Comparison of ENCODE assay signal across 31 cellular contexts in the genomic region with DNA sequence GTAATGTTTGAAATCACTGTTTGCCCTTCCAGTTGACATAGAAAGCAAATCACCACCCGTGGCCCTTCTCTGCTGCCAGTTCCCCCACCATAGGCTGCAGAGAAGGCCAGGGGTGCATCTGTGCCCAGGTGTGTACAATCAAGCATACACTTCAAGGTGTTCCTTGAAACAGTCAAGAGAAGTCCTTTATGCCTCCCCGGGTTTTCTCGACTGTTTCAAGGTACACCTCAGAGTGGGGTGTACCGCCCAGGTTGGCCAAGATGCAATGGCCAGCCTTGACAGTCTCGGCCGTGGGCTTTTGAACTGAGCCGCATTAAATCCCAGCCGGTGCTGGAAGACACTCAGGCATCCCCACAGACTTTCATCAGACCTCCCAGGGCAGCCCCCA.
"Had no signal": no experiment of that assay in that cellular context is flagged by ENCODE, and none has a peak within 500 bp of the region (broad histone marks: within the 10 kb centered on the region; RNA-seq: fewer than 3 reads in every experiment).

No MANE protein-coding gene starts in this region.

- H3K4me2 ChIP-seq: PC-9 had no signal

- H3K4me3 ChIP-seq: MG63, PC-9, SJCRH30, SK-N-MC had no signal

- ATAC-seq: Panc1, Right ventricle myocardium inferior, SK-N-SH treated with all-trans-retinoic acid at 6 μM for 48 hours had no signal

- H3K36me3 ChIP-seq: MG63, SJCRH30 had no signal

- H2AFZ ChIP-seq: PC-9 had no signal

- H3K27ac ChIP-seq: PC-9, RWPE1, SJCRH30, SK-N-MC had no signal

- H3K27me3 ChIP-seq: MG63, SJCRH30 had no signal

- DNase-seq: Kasumi-1, NCI-H1048, NCI-H1092 treated with DMSO at 0.1 percent for 48 hours, NCI-H1105 treated with DMSO at 0.1 percent for 48 hours, NCI-H1417, NCI-H1436, NCI-H146, NCI-H1694, NCI-H187, NCI-H1930, NCI-H2029 treated with DMSO at 0.1 percent for 48 hours, NCI-H2081 treated with DMSO at 0.1 percent for 48 hours, NCI-H2107, NCI-H2171, NCI-H226, NCI-H446 treated with DMSO at 0.1 percent for 48 hours, NCI-H510A, NCI-H524, NCI-H526, NCI-H748 treated with DMSO at 0.1 percent for 48 hours, NCI-H82, PC-9, SHP77, SIG-M5, SJCRH30 had no signal

- H3K4me1 ChIP-seq: SJCRH30 had no signal

- H3K9me3 ChIP-seq: MG63, SJCRH30 had no signal
